1 cellular context compared by ENCODE assay signal in the genomic region with DNA sequence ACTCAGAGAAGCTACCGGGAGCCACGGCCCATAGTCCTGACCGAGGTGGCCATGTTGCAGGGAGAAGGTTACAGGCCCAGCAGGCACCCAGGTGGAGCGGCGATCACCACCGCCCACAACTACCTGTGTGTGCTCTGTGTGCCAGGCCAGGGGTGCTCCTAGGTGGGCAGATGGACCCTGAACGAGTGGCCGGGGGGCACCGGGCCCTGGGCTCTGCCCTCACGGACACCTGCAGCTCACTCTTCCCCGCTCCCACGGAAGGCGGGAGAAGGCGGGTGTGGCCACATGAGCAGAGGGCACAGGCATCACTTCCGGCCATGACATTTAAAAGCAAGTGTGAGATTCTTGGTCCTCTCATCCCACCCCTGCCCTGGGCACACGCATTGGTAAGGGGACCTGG.
TF ChIP-seq lines count a peak whose summit lies in the region.

No MANE protein-coding gene starts in this region.

TF ChIP-seq in HepG2, 621 proteins besides CTCF, POLR2A, EP300 and RAD21 (continued from another document):
- TF ChIP-seq, protein P1, sequence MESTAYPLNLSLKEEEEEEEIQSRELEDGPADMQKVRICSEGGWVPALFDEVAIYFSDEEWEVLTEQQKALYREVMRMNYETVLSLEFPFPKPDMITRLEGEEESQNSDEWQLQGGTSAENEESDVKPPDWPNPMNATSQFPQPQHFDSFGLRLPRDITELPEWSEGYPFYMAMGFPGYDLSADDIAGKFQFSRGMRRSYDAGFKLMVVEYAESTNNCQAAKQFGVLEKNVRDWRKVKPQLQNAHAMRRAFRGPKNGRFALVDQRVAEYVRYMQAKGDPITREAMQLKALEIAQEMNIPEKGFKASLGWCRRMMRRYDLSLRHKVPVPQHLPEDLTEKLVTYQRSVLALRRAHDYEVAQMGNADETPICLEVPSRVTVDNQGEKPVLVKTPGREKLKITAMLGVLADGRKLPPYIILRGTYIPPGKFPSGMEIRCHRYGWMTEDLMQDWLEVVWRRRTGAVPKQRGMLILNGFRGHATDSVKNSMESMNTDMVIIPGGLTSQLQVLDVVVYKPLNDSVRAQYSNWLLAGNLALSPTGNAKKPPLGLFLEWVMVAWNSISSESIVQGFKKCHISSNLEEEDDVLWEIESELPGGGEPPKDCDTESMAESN (CRISPR knock-in tag; conservative IDR thresholded peaks at IDR 0.05) = no peak
- TF ChIP-seq KDM6A (CRISPR knock-in tag; IDR thresholded peaks at IDR 0.05; ENCODE audit: low read depth) = no peak
- TF ChIP-seq AGO2 (optimal IDR thresholded peaks at IDR 0.05; ENCODE audit: low read depth, low read length) = peak; percentile 49
- TF ChIP-seq, protein P2, sequence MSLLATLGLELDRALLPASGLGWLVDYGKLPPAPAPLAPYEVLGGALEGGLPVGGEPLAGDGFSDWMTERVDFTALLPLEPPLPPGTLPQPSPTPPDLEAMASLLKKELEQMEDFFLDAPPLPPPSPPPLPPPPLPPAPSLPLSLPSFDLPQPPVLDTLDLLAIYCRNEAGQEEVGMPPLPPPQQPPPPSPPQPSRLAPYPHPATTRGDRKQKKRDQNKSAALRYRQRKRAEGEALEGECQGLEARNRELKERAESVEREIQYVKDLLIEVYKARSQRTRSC (CRISPR knock-in tag; IDR thresholded peaks at IDR 0.05; ENCODE audit: low read depth) = no peak
- TF ChIP-seq, protein P3, sequence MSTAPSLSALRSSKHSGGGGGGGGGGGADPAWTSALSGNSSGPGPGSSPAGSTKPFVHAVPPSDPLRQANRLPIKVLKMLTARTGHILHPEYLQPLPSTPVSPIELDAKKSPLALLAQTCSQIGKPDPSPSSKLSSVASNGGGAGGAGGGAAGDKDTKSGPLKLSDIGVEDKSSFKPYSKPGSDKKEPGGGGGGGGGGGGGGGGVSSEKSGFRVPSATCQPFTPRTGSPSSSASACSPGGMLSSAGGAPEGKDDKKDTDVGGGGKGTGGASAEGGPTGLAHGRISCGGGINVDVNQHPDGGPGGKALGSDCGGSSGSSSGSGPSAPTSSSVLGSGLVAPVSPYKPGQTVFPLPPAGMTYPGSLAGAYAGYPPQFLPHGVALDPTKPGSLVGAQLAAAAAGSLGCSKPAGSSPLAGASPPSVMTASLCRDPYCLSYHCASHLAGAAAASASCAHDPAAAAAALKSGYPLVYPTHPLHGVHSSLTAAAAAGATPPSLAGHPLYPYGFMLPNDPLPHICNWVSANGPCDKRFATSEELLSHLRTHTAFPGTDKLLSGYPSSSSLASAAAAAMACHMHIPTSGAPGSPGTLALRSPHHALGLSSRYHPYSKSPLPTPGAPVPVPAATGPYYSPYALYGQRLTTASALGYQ (CRISPR knock-in tag; IDR thresholded peaks at IDR 0.05) = no peak
- TF ChIP-seq, protein P4, sequence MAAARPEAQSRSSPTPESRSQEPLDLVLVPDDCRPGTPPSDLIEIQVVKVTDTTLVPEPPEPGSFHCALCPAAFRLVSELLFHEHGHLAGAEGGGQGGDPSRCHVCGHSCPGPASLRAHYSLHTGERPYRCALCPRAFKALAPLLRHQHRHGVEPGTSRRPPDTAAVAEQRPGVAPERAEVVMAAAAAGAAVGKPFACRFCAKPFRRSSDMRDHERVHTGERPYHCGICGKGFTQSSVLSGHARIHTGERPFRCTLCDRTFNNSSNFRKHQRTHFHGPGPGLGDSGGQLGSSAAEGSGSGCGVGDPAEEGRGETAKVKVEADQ (CRISPR knock-in tag; IDR thresholded peaks at IDR 0.05; ENCODE audit: borderline replicate concordance) = no peak
- TF ChIP-seq RBFOX2 (IDR thresholded peaks at IDR 0.05; ENCODE audit: low read depth, low read length) = 0 out of 2 replicates have a peak, but pooled peaks have one; percentile 35
- no peak for TF ChIP-seq ZNF598 (CRISPR knock-in tag; IDR thresholded peaks at IDR 0.05; ENCODE audit: borderline replicate concordance)
- no peak for TF ChIP-seq SP140L (CRISPR knock-in tag; IDR thresholded peaks at IDR 0.05; ENCODE audit: borderline replicate concordance)
- no peak for TF ChIP-seq HMGXB4 (CRISPR knock-in tag; IDR thresholded peaks at IDR 0.05; ENCODE audit: borderline replicate concordance in 1 of 2, low read depth in 1 of 2)
